Comparison of ENCODE assay signal across 26 cellular contexts in the genomic region with DNA sequence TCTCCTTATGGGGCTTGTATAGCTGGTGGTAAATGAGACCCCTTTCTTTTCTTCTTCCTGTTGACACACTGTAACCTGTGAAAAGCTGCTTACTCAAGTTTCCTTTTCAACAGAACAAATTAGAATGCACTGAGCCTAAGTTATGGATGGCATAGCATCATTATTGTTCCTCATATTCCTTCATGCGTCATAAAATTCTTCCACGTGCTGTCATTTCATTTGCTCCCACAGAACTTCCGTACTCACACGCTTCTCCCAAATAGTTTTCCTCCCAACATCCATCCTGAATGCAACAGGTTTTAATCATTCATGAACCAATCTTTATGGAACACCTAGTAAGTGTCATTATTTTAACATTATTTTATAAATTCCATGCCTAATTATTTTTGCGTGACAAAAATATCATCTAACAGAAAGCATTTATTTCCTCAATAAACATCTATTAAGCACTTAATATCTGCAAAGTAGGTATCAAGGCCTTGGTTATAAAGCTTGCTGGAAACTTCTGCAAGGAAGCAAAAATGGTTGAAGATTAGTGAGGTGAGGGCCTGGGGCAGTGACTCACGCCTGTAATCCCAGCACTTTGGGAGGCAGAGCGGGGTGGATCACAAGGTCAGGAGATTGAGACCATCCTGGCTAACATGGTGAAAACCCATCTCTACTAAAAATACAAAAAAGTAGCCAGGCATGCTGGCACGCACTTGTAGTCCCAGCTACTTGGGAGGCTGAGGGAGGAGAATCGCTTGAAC.
DNase-seq lines count a peak whose midpoint lies in the region; TF ChIP-seq lines count a peak whose summit lies in the region.
"Had no signal": no experiment of that assay in that cellular context is flagged by ENCODE, and none has a peak within 500 bp of the region (broad histone marks: within the 10 kb centered on the region; RNA-seq: fewer than 3 reads in every experiment).

No MANE protein-coding gene starts in this region.

- no peaks in the 10 kb centered on the region for H3K27me3 ChIP-seq in layer of hippocampus (ENCODE audit: control insufficient read depth, insufficient read depth, low read length)
- H3K27me3 ChIP-seq: BLaER1 treated with 17β-estradiol and CSF1 and Interleukin-3, amounts not matched to agents 10 nM and 100 nM had no signal

- DNase-seq in NCI-H526 (lab: John Stamatoyannopoulos, UW), result peak; percentile 54 to 61
- no peak for DNase-seq in caudate nucleus (lab: John Stamatoyannopoulos, UW)
- no peak for DNase-seq in NCI-H1048 (lab: John Stamatoyannopoulos, UW)
- no peak for DNase-seq in activated CD4-positive, alpha-beta T cell treated with anti-CD3 and anti-CD28 coated beads for 48 hours
- DNase-seq in NCI-H748 treated with DMSO at 0.1 percent for 48 hours (lab: John Stamatoyannopoulos, UW), result no peak
- DNase-seq: AML-193; CD4-positive, alpha-beta T cell; COR-L47; H9; HFFc6; Kasumi-1; MV-4-11; NCI-H1105 treated with DMSO at 0.1 percent for 48 hours; NCI-H146; NCI-H2029; NCI-H2171; NCI-H510A treated with DMSO at 0.1 percent for 48 hours; PC-9; SHP77 had no signal

- H3K27ac ChIP-seq in HEK293 (ENCODE audit: extremely low read depth, low read depth, low read length), result no peak overlapping the region
- peak overlapping the region; percentile 93 for H3K27ac ChIP-seq in caudate nucleus (ENCODE audit: low read depth, low read length)
- H3K27ac ChIP-seq in layer of hippocampus (ENCODE audit: low read depth, low read length), result peak overlapping the region; percentile 74
- H3K27ac ChIP-seq: A549; BLaER1 treated with 17β-estradiol and CSF1 and Interleukin-3, amounts not matched to agents 10 nM and 100 nM; PC-9; SK-N-MC had no signal

- CTCF ChIA-PET in HEK293 (lab: Yijun Ruan, JAX), result no interaction called here

- no peaks in the 10 kb centered on the region for H3K36me3 ChIP-seq in HEK293 (ENCODE audit: control insufficient read depth in 2 of 2, insufficient read depth in 1 of 2, low read length in 2 of 2)
- H3K36me3 ChIP-seq: BLaER1 treated with 17β-estradiol and CSF1 and Interleukin-3, amounts not matched to agents 10 nM and 100 nM had no signal

- no peaks in the 10 kb centered on the region for H3K4me1 ChIP-seq in HEK293 (ENCODE audit: control insufficient read depth, insufficient read depth, low read length)
- H3K4me1 ChIP-seq: A549; BLaER1 treated with 17β-estradiol and CSF1 and Interleukin-3, amounts not matched to agents 10 nM and 100 nM had no signal

- POLR2A ChIA-PET in HEK293 (lab: Yijun Ruan, JAX), result interaction anchor here (1.7 kb wide), 1 partner anchor 9 kb away, joined by 5 read pairs; no protein-coding TSS in a partner anchor

- no peaks in the 10 kb centered on the region for H3K9me3 ChIP-seq in HEK293 (ENCODE audit: control insufficient read depth, insufficient read depth, low read depth, low read length)
- H3K9me3 ChIP-seq: A549; BLaER1 treated with 17β-estradiol and CSF1 and Interleukin-3, amounts not matched to agents 10 nM and 100 nM had no signal

- H3K4me3 ChIP-seq in HEK293 (ENCODE audit: low read depth, low read length), result no peak overlapping the region
- H3K4me3 ChIP-seq: A549; BLaER1 treated with 17β-estradiol and CSF1 and Interleukin-3, amounts not matched to agents 10 nM and 100 nM; GM23338; K562; PC-9; SK-N-MC had no signal

- no peak for TF ChIP-seq CTCF in HEK293 (tag by site-specific recombination; IDR thresholded peaks at IDR 0.05)

TF ChIP-seq in HEK293, 187 proteins besides CTCF, POLR2A, EP300 and RAD21:
- TF ChIP-seq SCRT2 (tag by site-specific recombination; IDR thresholded peaks at IDR 0.05) (peak; percentile 28; the same call in 1 of the 2 replicates), ZNF521 (tag by site-specific recombination; IDR thresholded peaks at IDR 0.05) (no peak), ZBTB17 (tag by site-specific recombination; IDR thresholded peaks at IDR 0.05) (no peak), ZNF791 (tag by site-specific recombination; IDR thresholded peaks at IDR 0.05) (no peak), ZNF510 (tag by site-specific recombination; IDR thresholded peaks at IDR 0.05; ENCODE audit: insufficient replicate concordance) (no peak)
- TF ChIP-seq, protein P1, sequence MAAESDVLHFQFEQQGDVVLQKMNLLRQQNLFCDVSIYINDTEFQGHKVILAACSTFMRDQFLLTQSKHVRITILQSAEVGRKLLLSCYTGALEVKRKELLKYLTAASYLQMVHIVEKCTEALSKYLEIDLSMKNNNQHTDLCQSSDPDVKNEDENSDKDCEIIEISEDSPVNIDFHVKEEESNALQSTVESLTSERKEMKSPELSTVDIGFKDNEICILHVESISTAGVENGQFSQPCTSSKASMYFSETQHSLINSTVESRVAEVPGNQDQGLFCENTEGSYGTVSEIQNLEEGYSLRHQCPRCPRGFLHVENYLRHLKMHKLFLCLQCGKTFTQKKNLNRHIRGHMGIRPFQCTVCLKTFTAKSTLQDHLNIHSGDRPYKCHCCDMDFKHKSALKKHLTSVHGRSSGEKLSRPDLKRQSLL (tag by site-specific recombination; IDR thresholded peaks at IDR 0.05), result no peak

Comparison
In these comparisons a context has a peak if more than half of its experiments do, and no peak if none do; other contexts are left out.
1. DNase-seq: peak in NCI-H526 (2 of 2); none in caudate nucleus (0 of 61), NCI-H1048 (single experiment), activated CD4-positive, alpha-beta T cell treated with anti-CD3 and anti-CD28 coated beads for 48 hours (single experiment) and NCI-H748 treated with DMSO at 0.1 percent for 48 hours (single experiment).